9 cellular contexts compared by ENCODE assay signal in the genomic region with DNA sequence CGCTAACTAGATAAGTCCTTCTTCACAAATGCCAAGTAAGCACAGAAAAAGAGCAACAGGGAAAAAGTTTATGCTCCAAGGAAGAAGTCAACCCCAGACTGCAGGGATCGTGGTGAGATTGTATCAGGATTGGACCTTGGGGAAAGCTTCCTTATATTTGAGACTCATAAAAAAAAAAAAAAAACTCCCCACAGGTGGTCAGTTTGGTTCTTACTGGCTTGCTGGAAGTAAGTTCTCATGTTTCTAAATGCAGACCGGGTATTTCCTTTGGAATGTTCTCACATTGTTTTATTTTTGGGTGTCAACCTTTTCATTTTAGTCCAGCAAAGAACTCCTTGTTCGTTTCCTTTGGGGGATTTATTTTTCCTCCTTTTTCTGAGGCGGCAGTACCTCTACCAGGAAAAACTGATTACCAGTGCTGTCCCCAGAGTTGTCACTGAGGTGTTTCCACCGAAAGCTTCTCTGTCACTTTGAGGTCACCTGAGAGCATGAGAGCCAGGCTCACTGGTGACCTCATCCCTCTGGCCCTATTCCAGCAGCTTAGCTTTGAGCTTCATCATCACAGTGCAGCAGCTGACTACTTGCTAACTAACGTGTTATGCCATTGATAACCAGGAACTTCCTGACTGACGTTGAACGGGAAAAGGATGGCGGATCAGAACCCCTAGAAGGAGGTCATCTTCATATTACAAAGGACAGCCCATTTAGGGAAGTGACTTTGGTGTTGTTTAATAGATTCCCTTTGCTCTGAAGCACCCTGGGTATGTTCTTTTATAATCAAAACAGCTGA. TPM values are rescaled to one million over a fixed set of nuclear protein-coding genes. Genes with fewer than 3 reads are reported as not detected.
DNase-seq lines count a peak whose midpoint lies in the region; ATAC-seq and TF ChIP-seq lines count a peak whose summit lies in the region.
"Had no signal": no experiment of that assay in that cellular context is flagged by ENCODE, and none has a peak within 500 bp of the region (broad histone marks: within the 10 kb centered on the region; RNA-seq: fewer than 3 reads in every experiment).

No MANE protein-coding gene starts in this region.

- CTCF ChIA-PET in Calu3 (lab: Charles Lee) = interaction anchor here (0.5 to 1.5 kb wide), 5 partner anchors 13 to 61 kb away, joined by 3 to 10 read pairs (median 4); no protein-coding TSS in a partner anchor
- CTCF ChIA-PET in activated CD8-positive, alpha-beta memory T cell treated with anti-CD3 and anti-CD28 coated beads, Interleukin-2, amount 10 ng/mL, durations not matched to agents 7 days and 5 days (lab: Charles Lee) = interaction anchor here (1.4 kb wide), 1 partner anchor 8 kb away, joined by 3 read pairs; no protein-coding TSS in a partner anchor

- H3K18ac ChIP-seq in trophoblast cell (ENCODE audit: low read length) = no peak overlapping the region

- no peak overlapping the region for H4K12ac ChIP-seq in trophoblast cell (ENCODE audit: low read depth, low read length)

- H2BK12ac ChIP-seq in trophoblast cell (ENCODE audit: low read length) = no peak overlapping the region

- H2BK5ac ChIP-seq in trophoblast cell (ENCODE audit: low read depth, low read length, poor library complexity) = no peak overlapping the region

- intact Hi-C loops in Calu3 (cut with micrococcal nuclease; ENCODE audit: unreplicated experiment) = no loop called here

- H3K79me2 ChIP-seq in OCI-LY3 (ENCODE audit: low read length) (no peaks in the 10 kb centered on the region), trophoblast cell (ENCODE audit: control insufficient read depth, insufficient read depth, low read length, poor library complexity) (no peaks in the 10 kb centered on the region)

- H3K27me3 Mint-ChIP-seq in Calu3 (ENCODE audit: unreplicated experiment) = no peaks in the 10 kb centered on the region
- H3K27me3 Mint-ChIP-seq in activated CD8-positive, alpha-beta memory T cell treated with anti-CD3 and anti-CD28 coated beads, Interleukin-2, amount 10 ng/mL, durations not matched to agents 7 days and 5 days = peaks cover 27% of the 10 kb centered on the region

- H3K27me3 ChIP-seq in OCI-LY3 (ENCODE audit: low read depth, low read length) (no peaks in the 10 kb centered on the region), trophoblast cell (ENCODE audit: insufficient read depth, low read length) (no peaks in the 10 kb centered on the region)

- H3K4me2 ChIP-seq in OCI-LY3 (ENCODE audit: low read length) (no peak overlapping the region), trophoblast cell (ENCODE audit: low read length) (no peak overlapping the region)

- H2BK120ac ChIP-seq in trophoblast cell (ENCODE audit: insufficient read depth, low read length, poor library complexity) = no peak overlapping the region

- H4K91ac ChIP-seq in trophoblast cell (ENCODE audit: low read depth, low read length) = no peak overlapping the region

- H3K4me1 ChIP-seq in OCI-LY3 (ENCODE audit: low read length) (peaks cover 14% of the 10 kb centered on the region), trophoblast cell (ENCODE audit: control insufficient read depth in 1 of 2, insufficient read depth in 2 of 2, low read length in 2 of 2) (no peaks in the 10 kb centered on the region)

- no peak overlapping the region for H3K4ac ChIP-seq in trophoblast cell (ENCODE audit: low read depth, low read length)

- H2AK5ac ChIP-seq in trophoblast cell (ENCODE audit: low read length) = no peak overlapping the region

- no peaks in the 10 kb centered on the region for H4K20me1 ChIP-seq in OCI-LY3 (ENCODE audit: insufficient read depth, low read length)

- H3K9ac ChIP-seq in OCI-LY3 (ENCODE audit: low read length) (no peak overlapping the region), trophoblast cell (ENCODE audit: low read length) (no peak overlapping the region)

- H3K9me3 Mint-ChIP-seq in Calu3 (ENCODE audit: low read depth, unreplicated experiment) = no peaks in the 10 kb centered on the region
- no peaks in the 10 kb centered on the region for H3K9me3 Mint-ChIP-seq in activated CD8-positive, alpha-beta memory T cell treated with anti-CD3 and anti-CD28 coated beads, Interleukin-2, amount 10 ng/mL, durations not matched to agents 7 days and 5 days (ENCODE audit: low read depth)
- H3K9me3 Mint-ChIP-seq: central memory CD8-positive, alpha-beta T cell had no signal

- no peak overlapping the region for H3K14ac ChIP-seq in trophoblast cell (ENCODE audit: low read length)

- no TSS peak for BruUV-seq in Calu3 (replicated peaks; lab: Mats Ljungman, UMichigan)

- ATAC-seq in HG02678 (IDR thresholded peaks at IDR 0.05; ENCODE audit: unreplicated experiment) (peak; percentile 84), esophagus mucosa (peak; percentile 84)
- no peak for ATAC-seq in activated CD8-positive, alpha-beta memory T cell treated with anti-CD3 and anti-CD28 coated beads, Interleukin-2, amount 10 ng/mL, durations not matched to agents 7 days and 5 days

- H3K27ac ChIP-seq in OCI-LY3 (ENCODE audit: low read length) = no peak overlapping the region
- no peak overlapping the region for H3K27ac ChIP-seq in trophoblast cell (ENCODE audit: low read depth, low read length)

- no peaks in the 10 kb centered on the region for H3K9me3 ChIP-seq in OCI-LY3 (ENCODE audit: insufficient read depth, low read length)
- no peaks in the 10 kb centered on the region for H3K9me3 ChIP-seq in trophoblast cell (ENCODE audit: insufficient read depth, low read depth, low read length)

- no peaks in the 10 kb centered on the region for H3K79me1 ChIP-seq in trophoblast cell (ENCODE audit: low read length)

- H3K36me3 ChIP-seq in OCI-LY3 (replicated peaks; ENCODE audit: low read depth, low read length) (no peaks in the 10 kb centered on the region), trophoblast cell (ENCODE audit: control insufficient read depth in 1 of 2, insufficient read depth in 2 of 2, low read length in 2 of 2) (no peaks in the 10 kb centered on the region)

- peaks cover 5% of the 10 kb centered on the region for H3K36me3 Mint-ChIP-seq in Calu3 (ENCODE audit: insufficient read depth, unreplicated experiment)
- no peaks in the 10 kb centered on the region for H3K36me3 Mint-ChIP-seq in activated CD8-positive, alpha-beta memory T cell treated with anti-CD3 and anti-CD28 coated beads, Interleukin-2, amount 10 ng/mL, durations not matched to agents 7 days and 5 days

- TF ChIP-seq CTCF in Calu3 (IDR thresholded peaks at IDR 0.05; ENCODE audit: unreplicated experiment) (no peak), OCI-LY3 (IDR thresholded peaks at IDR 0.05; ENCODE audit: low read depth, low read length) (no peak)

- H3K27ac Mint-ChIP-seq in Calu3 (ENCODE audit: unreplicated experiment) = peak overlapping the region; percentile 58
- H3K27ac Mint-ChIP-seq in activated CD8-positive, alpha-beta memory T cell treated with anti-CD3 and anti-CD28 coated beads, Interleukin-2, amount 10 ng/mL, durations not matched to agents 7 days and 5 days = no peak overlapping the region

- H3K4me3 ChIP-seq in OCI-LY3 (ENCODE audit: low read length) = no peak overlapping the region
- H3K4me3 ChIP-seq in trophoblast cell (ENCODE audit: low read depth, low read length) = no peak overlapping the region

- peak overlapping the region; percentile 33 for H3K4me3 Mint-ChIP-seq in Calu3 (ENCODE audit: low read depth, unreplicated experiment)
- H3K4me3 Mint-ChIP-seq in activated CD8-positive, alpha-beta memory T cell treated with anti-CD3 and anti-CD28 coated beads, Interleukin-2, amount 10 ng/mL, durations not matched to agents 7 days and 5 days = no peak overlapping the region
- H3K4me3 Mint-ChIP-seq: central memory CD8-positive, alpha-beta T cell had no signal

- WGBS in trophoblast cell (ENCODE audit: extremely low coverage, insufficient coverage, insufficient read length) = no CpG with 5 or more reads among the region's 10 CpGs

- H2AFZ ChIP-seq in OCI-LY3 (ENCODE audit: low read depth, low read length) (peak overlapping the region; percentile 37; the same call in 1 of the 2 replicates), trophoblast cell (ENCODE audit: insufficient read depth, low read length, poor library complexity) (no peak overlapping the region)

- H3K4me1 Mint-ChIP-seq in Calu3 (ENCODE audit: low read depth, unreplicated experiment) = peaks cover 25% of the 10 kb centered on the region
- no peaks in the 10 kb centered on the region for H3K4me1 Mint-ChIP-seq in activated CD8-positive, alpha-beta memory T cell treated with anti-CD3 and anti-CD28 coated beads, Interleukin-2, amount 10 ng/mL, durations not matched to agents 7 days and 5 days
- H3K4me1 Mint-ChIP-seq: central memory CD8-positive, alpha-beta T cell had no signal

- H4K8ac ChIP-seq in trophoblast cell (ENCODE audit: low read depth, low read length) = no peak overlapping the region

- no peak overlapping the region for H3K23ac ChIP-seq in trophoblast cell (ENCODE audit: low read length)

- DNase-seq in Calu3 (peak; percentile 89), trophoblast cell (peak; percentile 17 to 23), NOMO-1 treated with DMSO at 0.1 percent for 48 hours (lab: John Stamatoyannopoulos, UW; ENCODE audit: unreplicated experiment) (no peak), iPS-NIHi7 (ENCODE audit: extremely low spot score) (no peak)
- no peak for DNase-seq in activated CD8-positive, alpha-beta memory T cell treated with anti-CD3 and anti-CD28 coated beads, Interleukin-2, amount 10 ng/mL, durations not matched to agents 7 days and 5 days

RNA-seq across cellular contexts. Expression of gene ATP8B1, which starts 16.8 kb away (rescaled TPM):
- total RNA-seq in Calu3 (2022) (62.3 and 66.2 TPM in 2 replicates), esophagus mucosa (37.7 TPM)
- polyA plus RNA-seq in trophoblast cell (2013) = 2.3 and 2.5 TPM in 2 replicates
- total RNA-seq in activated CD8-positive, alpha-beta memory T cell treated with anti-CD3 and anti-CD28 coated beads, Interleukin-2, amount 10 ng/mL, durations not matched to agents 7 days and 5 days = under 1 TPM in 1 of 2 experiments, not detected in 1; 0.26 TPM

Comparison
In these comparisons a context has a peak if more than half of its experiments do, and no peak if none do; other contexts are left out.
1. DNase-seq: peak in Calu3 (single experiment) and trophoblast cell (2 of 2); none in activated CD8-positive, alpha-beta memory T cell treated with anti-CD3 and anti-CD28 coated beads, Interleukin-2, amount 10 ng/mL, durations not matched to agents 7 days and 5 days (single experiment), NOMO-1 treated with DMSO at 0.1 percent for 48 hours (single experiment) and iPS-NIHi7 (single experiment).
2. RNA of gene ATP8B1, which starts 16.8 kb away (total RNA-seq): 62.3 to 66.2 TPM in Calu3 and 37.7 TPM in esophagus mucosa (single experiment); 0.26 TPM in activated CD8-positive, alpha-beta memory T cell treated with anti-CD3 and anti-CD28 coated beads, Interleukin-2, amount 10 ng/mL, durations not matched to agents 7 days and 5 days; every median in the first group is over 10 times any median in the second.